Comparison of ENCODE assay signal across 8 cellular contexts in the genomic region with DNA sequence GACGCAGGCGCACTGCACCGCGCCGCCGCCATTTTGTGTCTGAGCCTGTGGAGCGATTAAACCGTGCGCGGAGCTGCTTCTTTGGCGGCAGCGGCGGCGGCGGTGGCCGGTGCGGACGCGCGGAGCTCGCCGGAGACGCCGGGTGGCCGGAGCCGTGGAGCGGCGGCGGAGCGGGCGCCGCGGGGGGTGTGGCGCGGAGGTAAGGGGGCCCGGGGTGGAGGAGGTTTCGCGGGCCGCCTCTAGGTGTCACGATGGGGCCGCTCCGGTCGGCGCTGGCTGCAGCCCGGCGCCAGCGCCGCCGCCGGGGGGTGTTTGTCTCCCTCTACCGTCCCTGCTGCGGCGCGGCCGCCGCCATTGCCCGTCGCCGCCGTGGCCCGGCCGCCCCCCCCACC.
DNase-seq lines count a peak whose midpoint lies in the region; ATAC-seq and TF ChIP-seq lines count a peak whose summit lies in the region.

CTCF (plus strand) TSS at position 1 of the 392 bp plus-strand sequence. CDS start 48,307 bp downstream, outside the sequence.

- TF ChIP-seq POLR2A in NB4 (IDR thresholded peaks at IDR 0.05; ENCODE audit: extremely low read depth, insufficient read length), result peak; percentile 39

- TF ChIP-seq CTCF in NB4 (IDR thresholded peaks at IDR 0.05; ENCODE audit: low read depth, low read length) (peak; percentile 48), cardiac fibroblast (IDR thresholded peaks at IDR 0.05; ENCODE audit: low read depth, low read length) (peak; percentile 20)

- ATAC-seq in HG02571 (IDR thresholded peaks at IDR 0.05; ENCODE audit: unreplicated experiment), result peak; percentile 44

- DNase-seq in NCI-H2029 (lab: John Stamatoyannopoulos, UW) (peak; percentile 62), NCI-H2029 treated with DMSO at 0.1 percent for 48 hours (lab: John Stamatoyannopoulos, UW) (no peak), NB4 (ENCODE audit: low read depth) (peak; percentile 89), T-helper 9 cell (peak; percentile 76), cardiac fibroblast (ENCODE audit: low read depth in 2 of 2) (peak; percentile 81 to 91), islet precursor cell (peak; percentile 89)
- DNase-seq in stimulated activated CD4-positive, alpha-beta T cell treated with anti-CD3 and anti-CD28 coated beads, Interleukin-15, amount 100 ng/mL, for 24 hours, result peak; percentile 85

- peak within 1 kb of the TSS; percentile 87 for H3K4me3 ChIP-seq in NB4 (ENCODE audit: low read depth, low read length)
- H3K4me3 ChIP-seq in cardiac fibroblast (replicated peaks in 1 of 2; ENCODE audit: low read depth in 2 of 2, low read length in 2 of 2), result peak within 1 kb of the TSS; percentile 71 to 93
